ENCODE assay signal across 22 cellular contexts in genomic region chr7:127940365-127941160, GRCh38.
A peak's percentile ranks its signal among the peaks of the same experiment; 100 is the strongest.
DNase-seq lines count a peak whose midpoint lies in the region; ATAC-seq, FAIRE-seq and TF ChIP-seq lines count a peak whose summit lies in the region.
"Had no signal": no experiment of that assay in that cellular context is flagged by ENCODE, and none has a peak within 500 bp of the region (broad histone marks: within the 10 kb centered on the region; RNA-seq: fewer than 3 reads in every experiment).

No MANE protein-coding gene starts in this region.

- POLR2A ChIA-PET in K562 (lab: Yijun Ruan, JAX) = interaction anchor here (0.7 to 2.2 kb wide), 4 partner anchors 9 to 32 kb away, joined by 3 to 8 read pairs (median 4); no protein-coding TSS in a partner anchor

- TF ChIP-seq POLR2A in K562 (conservative IDR thresholded peaks at IDR 0.05) (no peak), breast epithelium (IDR thresholded peaks at IDR 0.05) (no peak)

- TF ChIP-seq CTCF in K562 (IDR thresholded peaks at IDR 0.05 in 2 of 3, conservative IDR thresholded peaks at IDR 0.05 in 1 of 3; ENCODE audit: insufficient read depth in 2 of 3, low read depth in 1 of 3, low read length in 3 of 3) (no peak), neural cell (IDR thresholded peaks at IDR 0.05; ENCODE audit: poor library complexity, severe bottlenecking) (no peak), breast epithelium (IDR thresholded peaks at IDR 0.05) (no peak)

- H3K9ac ChIP-seq in K562 (ENCODE audit: insufficient read depth in 1 of 2, low read depth in 2 of 2, low read length in 2 of 2) = no peak overlapping the region
- no peak overlapping the region for H3K9ac ChIP-seq in neural cell (ENCODE audit: low read length)

- H3F3A ChIP-seq in neural cell (ENCODE audit: insufficient read depth, low read length, poor library complexity, severe bottlenecking) = no peaks in the 10 kb centered on the region

- no peak overlapping the region for H2AFZ ChIP-seq in K562 (ENCODE audit: low read depth, low read length)
- H2AFZ ChIP-seq in neural cell (ENCODE audit: low read depth, low read length) = no peak overlapping the region

- peak; percentile 57 for DNase-seq in Ammon's horn (ENCODE audit: low spot score)
- DNase-seq in GM04504 (ENCODE audit: low read depth) = peak; percentile 8
- no peak for DNase-seq in K562 (ENCODE audit: extremely low read depth in 1 of 4, low spot score in 3 of 4)
- DNase-seq in breast epithelium (ENCODE audit: low spot score in 2 of 2) = no peak
- DNase-seq in NCI-H2081 treated with DMSO at 0.1 percent for 48 hours (lab: John Stamatoyannopoulos, UW) = no peak
- DNase-seq: activated CD4-positive, alpha-beta T cell treated with anti-CD3 and anti-CD28 coated beads, Interleukin-2, amount 10 ng/mL, durations not matched to agents 7 days and 5 days; activated naive CD4-positive, alpha-beta T cell treated with Interleukin-2 at 50 U/mL for 16 hours; cortex of kidney; DMS 273 treated with DMSO at 0.1 percent for 48 hours; GF-D8; left lung; MG63; NCI-H345; occipital lobe; sigmoid colon; stimulated activated CD4-positive, alpha-beta T cell treated with anti-CD3 and anti-CD28 coated beads, Interleukin-2, amount 100 ng/mL, for 24 hours; stimulated activated naive CD8-positive, alpha-beta T cell treated with anti-CD3 and anti-CD28 coated beads, Interleukin-15, amount 100 ng/mL, for 72 hours; SW 1271 had no signal

- H3K27me3 ChIP-seq in K562 (ENCODE audit: control insufficient read depth in 2 of 2, insufficient read depth in 2 of 2, low read length in 2 of 2) = no peaks in the 10 kb centered on the region
- no peaks in the 10 kb centered on the region for H3K27me3 ChIP-seq in neural cell (ENCODE audit: insufficient read depth, low read depth, low read length)
- no peaks in the 10 kb centered on the region for H3K27me3 ChIP-seq in breast epithelium
- H3K27me3 ChIP-seq: left lung, MG63, sigmoid colon had no signal

- in situ Hi-C loops in K562 (cut with MboI) = no loop called here

- H3K9me1 ChIP-seq in K562 (ENCODE audit: control insufficient read depth, insufficient read depth, low read length) = no peaks in the 10 kb centered on the region

- TF ChIP-seq EP300 in K562 (IDR thresholded peaks at IDR 0.05; ENCODE audit: low read length) (no peak), neural cell (conservative IDR thresholded peaks at IDR 0.05; ENCODE audit: poor library complexity, severe bottlenecking) (no peak)

- no peaks in the 10 kb centered on the region; the same call in 2 of the 3 replicates for H3K79me2 ChIP-seq in K562 (ENCODE audit: control insufficient read depth, insufficient read depth, low read length)
- no peaks in the 10 kb centered on the region for H3K79me2 ChIP-seq in neural cell (replicated peaks; ENCODE audit: insufficient read depth, low read length)

- no peak for FAIRE-seq in K562 (lab: Jason Lieb, UNC)

- intact Hi-C loops in K562 (cut with micrococcal nuclease) = no loop called here
- intact Hi-C loops in breast epithelium (cut with DNase I; ENCODE audit: low total_unique reads) = no loop called here

- H3K4me3 ChIP-seq in K562 (no peak overlapping the region), neural cell (ENCODE audit: low read length) (no peak overlapping the region), breast epithelium (no peak overlapping the region)
- H3K4me3 ChIP-seq: left lung, MG63, sigmoid colon had no signal

- H3K36me3 ChIP-seq in K562 (ENCODE audit: control insufficient read depth, insufficient read depth, low read length) (peaks cover 86% of the 10 kb centered on the region), neural cell (ENCODE audit: insufficient read depth, low read length) (no peaks in the 10 kb centered on the region), breast epithelium (no peaks in the 10 kb centered on the region)
- H3K36me3 ChIP-seq: left lung, sigmoid colon had no signal

- no TSS peak for BruUV-seq in K562 (replicated peaks; lab: Mats Ljungman, UMichigan)

- H4K20me1 ChIP-seq in K562 (replicated peaks; ENCODE audit: control insufficient read depth, insufficient read depth, low read length) = no peaks in the 10 kb centered on the region; the same call in 1 of the 2 replicates
- no peaks in the 10 kb centered on the region for H4K20me1 ChIP-seq in neural cell (ENCODE audit: insufficient read depth)

- H3K27ac ChIP-seq in K562 (ENCODE audit: extremely low read depth, low read depth, low read length) = no peak overlapping the region
- H3K27ac ChIP-seq in neural cell (ENCODE audit: low read length) = peak overlapping the region; percentile 22
- no peak overlapping the region for H3K27ac ChIP-seq in breast epithelium
- H3K27ac ChIP-seq: C4-2B, epithelial cell of prostate, left lung, sigmoid colon had no signal

- CTCF ChIA-PET in K562 (lab: Yijun Ruan, JAX; ENCODE audit: low intra/inter-chr PET ratio) = no interaction called here

- H3K4me2 ChIP-seq in K562 (ENCODE audit: insufficient read depth, low read length) (no peak overlapping the region), neural cell (ENCODE audit: low read length) (peak overlapping the region; percentile 20)

- 87% methylated on average over 5 of the region's 5 CpGs for WGBS in K562 (ENCODE audit: insufficient coverage, low coverage, missing lambda C conversion rate)

- no peak; the same call in 2 of the 3 replicates for ATAC-seq in K562
- no peak for ATAC-seq in GM18909 (IDR thresholded peaks at IDR 0.05; ENCODE audit: poor library complexity, unreplicated experiment)
- ATAC-seq: left lung; stimulated activated naive CD8-positive, alpha-beta T cell treated with anti-CD3 and anti-CD28 coated beads, Interleukin-15, amount 100 ng/mL, for 72 hours had no signal

- no peaks in the 10 kb centered on the region for H3K9me2 ChIP-seq in neural cell (ENCODE audit: insufficient read depth, low read length)

- H3K4me1 ChIP-seq in K562 (replicated peaks in 1 of 2; ENCODE audit: control insufficient read depth in 2 of 2, insufficient read depth in 2 of 2, low read length in 2 of 2) = no peaks in the 10 kb centered on the region
- H3K4me1 ChIP-seq in breast epithelium = no peaks in the 10 kb centered on the region
- H3K4me1 ChIP-seq: left lung had no signal

- TF ChIP-seq RAD21 in K562 (CRISPR knock-in tag; conservative IDR thresholded peaks at IDR 0.05 in 1 of 2, IDR thresholded peaks at IDR 0.05 in 1 of 2) (no peak), neural cell (conservative IDR thresholded peaks at IDR 0.05) (no peak)

- H3K9me3 ChIP-seq in K562 (replicated peaks; ENCODE audit: control insufficient read depth, insufficient read depth, low read depth, low read length) = no peaks in the 10 kb centered on the region
- H3K9me3 ChIP-seq in neural cell (ENCODE audit: low read length) = no peaks in the 10 kb centered on the region
- H3K9me3 ChIP-seq in breast epithelium = no peaks in the 10 kb centered on the region
- H3K9me3 ChIP-seq: left lung, MG63, sigmoid colon had no signal

TF ChIP-seq in K562, 482 proteins besides CTCF, POLR2A, EP300 and RAD21:
- peak; percentile 85 for TF ChIP-seq SPI1 (IDR thresholded peaks at IDR 0.05; ENCODE audit: borderline replicate concordance, low read depth, low read length)
- no peak for TF ChIP-seq ZNF175 (CRISPR knock-in tag; IDR thresholded peaks at IDR 0.05; ENCODE audit: low read depth)
- peak; percentile 76 for TF ChIP-seq RFX1 (IDR thresholded peaks at IDR 0.05)

TF ChIP-seq in neural cell, 6 proteins besides CTCF, POLR2A, EP300 and RAD21:
- TF ChIP-seq TAF1 (IDR thresholded peaks at IDR 0.05; ENCODE audit: low read depth) = no peak
- no peak for TF ChIP-seq EZH2 (IDR thresholded peaks at IDR 0.05; ENCODE audit: borderline replicate concordance, insufficient read depth, low read length, poor library complexity, severe bottlenecking)
- TF ChIP-seq SMC3 (conservative IDR thresholded peaks at IDR 0.05; ENCODE audit: poor library complexity) = no peak
- TF ChIP-seq, protein P1, sequence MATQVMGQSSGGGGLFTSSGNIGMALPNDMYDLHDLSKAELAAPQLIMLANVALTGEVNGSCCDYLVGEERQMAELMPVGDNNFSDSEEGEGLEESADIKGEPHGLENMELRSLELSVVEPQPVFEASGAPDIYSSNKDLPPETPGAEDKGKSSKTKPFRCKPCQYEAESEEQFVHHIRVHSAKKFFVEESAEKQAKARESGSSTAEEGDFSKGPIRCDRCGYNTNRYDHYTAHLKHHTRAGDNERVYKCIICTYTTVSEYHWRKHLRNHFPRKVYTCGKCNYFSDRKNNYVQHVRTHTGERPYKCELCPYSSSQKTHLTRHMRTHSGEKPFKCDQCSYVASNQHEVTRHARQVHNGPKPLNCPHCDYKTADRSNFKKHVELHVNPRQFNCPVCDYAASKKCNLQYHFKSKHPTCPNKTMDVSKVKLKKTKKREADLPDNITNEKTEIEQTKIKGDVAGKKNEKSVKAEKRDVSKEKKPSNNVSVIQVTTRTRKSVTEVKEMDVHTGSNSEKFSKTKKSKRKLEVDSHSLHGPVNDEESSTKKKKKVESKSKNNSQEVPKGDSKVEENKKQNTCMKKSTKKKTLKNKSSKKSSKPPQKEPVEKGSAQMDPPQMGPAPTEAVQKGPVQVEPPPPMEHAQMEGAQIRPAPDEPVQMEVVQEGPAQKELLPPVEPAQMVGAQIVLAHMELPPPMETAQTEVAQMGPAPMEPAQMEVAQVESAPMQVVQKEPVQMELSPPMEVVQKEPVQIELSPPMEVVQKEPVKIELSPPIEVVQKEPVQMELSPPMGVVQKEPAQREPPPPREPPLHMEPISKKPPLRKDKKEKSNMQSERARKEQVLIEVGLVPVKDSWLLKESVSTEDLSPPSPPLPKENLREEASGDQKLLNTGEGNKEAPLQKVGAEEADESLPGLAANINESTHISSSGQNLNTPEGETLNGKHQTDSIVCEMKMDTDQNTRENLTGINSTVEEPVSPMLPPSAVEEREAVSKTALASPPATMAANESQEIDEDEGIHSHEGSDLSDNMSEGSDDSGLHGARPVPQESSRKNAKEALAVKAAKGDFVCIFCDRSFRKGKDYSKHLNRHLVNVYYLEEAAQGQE (IDR thresholded peaks at IDR 0.05; ENCODE audit: borderline replicate concordance) = no peak
- no peak for TF ChIP-seq POLR2AphosphoS5 (IDR thresholded peaks at IDR 0.05)
- no peak for TF ChIP-seq MXI1 (conservative IDR thresholded peaks at IDR 0.05; ENCODE audit: poor library complexity, severe bottlenecking)

Comparison
In these comparisons a context has a peak if more than half of its experiments do, and no peak if none do; other contexts are left out.
1. DNase-seq: peak in Ammon's horn (single experiment) and GM04504 (single experiment); none in K562 (0 of 4), breast epithelium (0 of 2) and NCI-H2081 treated with DMSO at 0.1 percent for 48 hours (single experiment).